Comparison of ENCODE assay signal across 1 cellular context in the genomic region with DNA sequence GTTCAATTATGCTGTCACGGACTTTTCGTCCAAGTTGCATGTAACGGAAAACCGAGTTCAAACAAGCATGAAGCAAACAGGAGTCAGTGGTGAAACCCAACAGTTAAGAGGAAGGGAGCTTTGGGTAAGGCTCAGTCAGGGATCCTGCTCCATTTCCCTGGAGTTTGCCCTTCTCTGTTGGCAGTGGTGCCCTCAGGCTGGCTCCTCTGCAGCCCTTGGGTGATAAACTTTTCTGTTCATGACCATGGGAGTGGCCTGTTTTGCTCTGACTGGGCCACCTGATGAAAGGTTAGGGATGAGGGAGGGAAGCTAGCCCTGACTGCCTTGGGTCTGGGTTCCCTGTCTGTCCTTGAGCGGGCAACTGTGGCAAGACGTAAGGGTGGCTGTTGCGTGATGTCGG.
TF ChIP-seq lines count a peak whose summit lies in the region.

No MANE protein-coding gene starts in this region.

TF ChIP-seq in H1, 55 proteins besides CTCF, POLR2A, EP300 and RAD21:
- TF ChIP-seq SIN3A (conservative IDR thresholded peaks at IDR 0.05 in 1 of 2, IDR thresholded peaks at IDR 0.05 in 1 of 2; ENCODE audit: low read depth in 1 of 2, low read length in 2 of 2) (no peak), CBX8 (IDR thresholded peaks at IDR 0.05; ENCODE audit: borderline replicate concordance, low read depth, low read length) (no peak), BCL11A (IDR thresholded peaks at IDR 0.05; ENCODE audit: low read depth in 2 of 2, low read length in 2 of 2) (no peak), SIRT6 (IDR thresholded peaks at IDR 0.05; ENCODE audit: low read length) (no peak), TEAD4 (IDR thresholded peaks at IDR 0.05; ENCODE audit: low read depth, low read length) (no peak), KDM5A (IDR thresholded peaks at IDR 0.05; ENCODE audit: low read length) (no peak), JUN (IDR thresholded peaks at IDR 0.05; ENCODE audit: low read depth, low read length) (no peak), ASH2L (IDR thresholded peaks at IDR 0.05; ENCODE audit: low read length) (no peak), GTF2F1 (IDR thresholded peaks at IDR 0.05; ENCODE audit: borderline replicate concordance, low read depth, low read length) (no peak), ZNF274 (IDR thresholded peaks at IDR 0.05; ENCODE audit: borderline replicate concordance, extremely low read depth, low read length) (no peak), HDAC6 (IDR thresholded peaks at IDR 0.05; ENCODE audit: low read depth, low read length) (no peak), CHD2 (IDR thresholded peaks at IDR 0.05; ENCODE audit: low read length) (no peak), KDM1A (IDR thresholded peaks at IDR 0.05; ENCODE audit: borderline replicate concordance, low read length) (no peak), TBP (IDR thresholded peaks at IDR 0.05; ENCODE audit: low read depth, low read length) (no peak), GABPA (IDR thresholded peaks at IDR 0.05; ENCODE audit: borderline replicate concordance, insufficient read depth, low read length) (no peak), RXRA (IDR thresholded peaks at IDR 0.05; ENCODE audit: insufficient read depth, low read depth, low read length) (no peak), CREB1 (IDR thresholded peaks at IDR 0.05) (no peak), RFX5 (IDR thresholded peaks at IDR 0.05; ENCODE audit: borderline replicate concordance, low read depth, low read length) (no peak), RNF2 (IDR thresholded peaks at IDR 0.05; ENCODE audit: borderline replicate concordance, low read depth, low read length, missing control alignments, poor library complexity, severe bottlenecking) (no peak)
- TF ChIP-seq, protein P1, sequence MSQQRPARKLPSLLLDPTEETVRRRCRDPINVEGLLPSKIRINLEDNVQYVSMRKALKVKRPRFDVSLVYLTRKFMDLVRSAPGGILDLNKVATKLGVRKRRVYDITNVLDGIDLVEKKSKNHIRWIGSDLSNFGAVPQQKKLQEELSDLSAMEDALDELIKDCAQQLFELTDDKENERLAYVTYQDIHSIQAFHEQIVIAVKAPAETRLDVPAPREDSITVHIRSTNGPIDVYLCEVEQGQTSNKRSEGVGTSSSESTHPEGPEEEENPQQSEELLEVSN (IDR thresholded peaks at IDR 0.05) = no peak
